Comparison of ENCODE assay signal across 8 cellular contexts in genomic region chr1:1574721-1575537, GRCh38. TPM values are rescaled to one million over a fixed set of nuclear protein-coding genes. Genes with fewer than 3 reads are reported as not detected.
DNase-seq lines count a peak whose midpoint lies in the region; ATAC-seq, FAIRE-seq and TF ChIP-seq lines count a peak whose summit lies in the region.

Gene SSU72 (minus strand): TSS chr1:1574863. CDS start chr1:1574557, 306 bp downstream.

- peak; percentile 54 for DNase-seq in AG04449 (ENCODE audit: low read depth, low spot score)
- peak; percentile 81 for DNase-seq in NCI-H226
- DNase-seq in activated CD4-positive, CD25-positive, alpha-beta regulatory T cell (lab: John Stamatoyannopoulos, UW) = peak; percentile 85 to 91 (median 86)
- peak in 60 of 61 donors; percentile 15 to 91 (median 78) for DNase-seq in caudate nucleus (lab: John Stamatoyannopoulos, UW)
- peak; percentile 44 for DNase-seq in keratinocyte (ENCODE audit: low read depth, low spot score)
- peak; percentile 84 to 94 (median 88) for DNase-seq in stimulated activated CD4-positive, alpha-beta T cell treated with anti-CD3 and anti-CD28 coated beads, Interleukin-12 subunit alpha, Interleukin-12 subunit beta, amount 100 ng/mL, for 48 hours (ENCODE audit: low read depth in 2 of 3, low spot score in 1 of 3)

- H3K9ac ChIP-seq in keratinocyte (ENCODE audit: control insufficient read depth, extremely low read depth, insufficient read depth, low read length) = peak within 1 kb of the TSS; percentile 99

- peak within 1 kb of the TSS; percentile 98 for H3K4me3 ChIP-seq in AG04449 (ENCODE audit: low read depth, low read length)
- H3K4me3 ChIP-seq in keratinocyte (ENCODE audit: control insufficient read depth in 2 of 3, extremely low read depth in 1 of 3, insufficient read depth in 2 of 3, low read depth in 1 of 3, low read length in 3 of 3) = peak within 1 kb of the TSS; percentile 97 to 99 (median 99)

- dilution Hi-C loops in keratinocyte (cut with MboI; ENCODE audit: extremely low pct_ligation_motif_present, low sequenced_read_pairs) = no loop called here

- peaks cover 43% of the 10 kb centered on the region for H3K79me2 ChIP-seq in keratinocyte (ENCODE audit: control insufficient read depth, insufficient read depth, low read length)

- H3K27ac ChIP-seq in caudate nucleus (ENCODE audit: low read depth, low read length) (peak within 1 kb of the TSS; percentile 94), keratinocyte (ENCODE audit: control insufficient read depth, insufficient read depth, low read length) (peak within 1 kb of the TSS; percentile 97)

- peaks cover 16% of the 10 kb centered on the region for H3K4me1 ChIP-seq in keratinocyte (ENCODE audit: control insufficient read depth, extremely low read depth, insufficient read depth, low read length)

- no peaks in the 10 kb centered on the region for H3K9me3 ChIP-seq in keratinocyte (ENCODE audit: control insufficient read depth, low read depth, low read length)

- CTCF ChIA-PET in AG04449 (lab: Yijun Ruan, JAX) = no interaction called here

- peak within 1 kb of the TSS; percentile 95 for H3K4me2 ChIP-seq in keratinocyte (ENCODE audit: control insufficient read depth, extremely low read depth, insufficient read depth, low read depth, low read length)

- H3K9me1 ChIP-seq in keratinocyte (ENCODE audit: control insufficient read depth, extremely low read depth, insufficient read depth, low read length) = no peaks in the 10 kb centered on the region

- no peak for TF ChIP-seq CTCF in AG04449 (IDR thresholded peaks at IDR 0.05; ENCODE audit: insufficient read depth, low read length, missing control alignments)
- no peak for TF ChIP-seq CTCF in keratinocyte (optimal IDR thresholded peaks at IDR 0.05 in 1 of 3, IDR thresholded peaks at IDR 0.05 in 1 of 3, conservative IDR thresholded peaks at IDR 0.05 in 1 of 3; ENCODE audit: extremely low read depth in 1 of 3, insufficient read depth in 2 of 3, low read length in 3 of 3)

- peaks cover 5% of the 10 kb centered on the region for H4K20me1 ChIP-seq in keratinocyte (ENCODE audit: control insufficient read depth, extremely low read depth, insufficient read depth, low read length)

- peak within 1 kb of the TSS; percentile 79 for H2AFZ ChIP-seq in keratinocyte (ENCODE audit: control insufficient read depth, low read length)

- peaks cover 0 to 2% of the 10 kb centered on the region in 2 experiments for H3K36me3 ChIP-seq in keratinocyte (ENCODE audit: control insufficient read depth in 2 of 2, extremely low read depth in 1 of 2, insufficient read depth in 2 of 2, low read length in 2 of 2)

- FAIRE-seq in keratinocyte (lab: Jason Lieb, UNC) = no peak

- ATAC-seq in GM18873 (IDR thresholded peaks at IDR 0.05; ENCODE audit: low FRiP score, unreplicated experiment) (peak; percentile 51), HG03135 (IDR thresholded peaks at IDR 0.05; ENCODE audit: unreplicated experiment) (peak; percentile 86)

- POLR2A ChIA-PET in AG04449 (lab: Yijun Ruan, JAX) = no interaction called here

- H3K27me3 ChIP-seq in keratinocyte (ENCODE audit: control insufficient read depth, extremely low read depth, insufficient read depth, low read length) = peaks cover 9% of the 10 kb centered on the region

RNA-seq across cellular contexts. Expression of gene SSU72, which starts in this region (rescaled TPM):
- 60.2 to 147 TPM (median 79.7 TPM) in 3 replicates for polyA plus RNA-seq in keratinocyte
- 163 TPM for polyA plus RNA-seq in keratinocyte (2011; ENCODE audit: low read depth)
- polyA plus RNA-seq in keratinocyte (2011; cell fraction: cytosol; rRNA removed) = 119 and 121 TPM in 2 replicates
- polyA plus RNA-seq in keratinocyte (2011; cell fraction: nucleus; rRNA removed) = 59.6 and 59.8 TPM in 2 replicates
- 129 and 156 TPM in 2 replicates for polyA plus RNA-seq in keratinocyte (2012; ENCODE audit: low replicate concordance)
- 58.5 to 75.9 TPM (median 69.3 TPM) in 3 replicates for polyA minus RNA-seq in keratinocyte
- 145 TPM for polyA minus RNA-seq in keratinocyte (2011; cell fraction: cytosol; rRNA and poly(A)+ RNA removed)
- polyA minus RNA-seq in keratinocyte (2011; cell fraction: nucleus; rRNA and poly(A)+ RNA removed) = 29.5 and 37.0 TPM in 2 replicates

Comparison
In these comparisons a context has a peak if more than half of its experiments do, and no peak if none do; other contexts are left out.
1. Peak in every context shown above with its lines: DNase-seq, ATAC-seq, H3K4me3 ChIP-seq and H3K27ac ChIP-seq.